Comparison of ENCODE assay signal across 29 cellular contexts in genomic region chrX:136321532-136321931, GRCh38. TPM values are rescaled to one million over a fixed set of nuclear protein-coding genes. Genes with fewer than 3 reads are reported as not detected.
"Had no signal": no experiment of that assay in that cellular context is flagged by ENCODE, and none has a peak within 500 bp of the region (broad histone marks: within the 10 kb centered on the region; RNA-seq: fewer than 3 reads in every experiment).

No MANE protein-coding gene starts in this region.

- H3K9me3 ChIP-seq: left ventricle myocardium inferior, mucosa of descending colon, ovary, right atrium auricular region, right lobe of liver, tibial nerve, upper lobe of left lung, vagina had no signal

- FAIRE-seq: kidney had no signal

- H3K4me3 ChIP-seq: left ventricle myocardium inferior, lung, mucosa of descending colon, ovary, right atrium auricular region, right lobe of liver, smooth muscle cell, tibial nerve, upper lobe of left lung, vagina had no signal

- ATAC-seq: left colon; mucosa of descending colon; naive thymus-derived CD4-positive, alpha-beta T cell; natural killer cell treated with Interleukin-12 subunit alpha and Interleukin-12 subunit beta and Interleukin-15 and Interleukin-18, amount 100 ng/mL, for 72 hours; right lobe of liver; stimulated activated memory B cell treated with anti-CD40 and anti-IgM and Interleukin-4, amounts not matched to agents 10 μg/mL and 1 μg/mL and 100 μg/mL, for 72 hours; stimulated activated naive CD8-positive, alpha-beta T cell treated with anti-CD3 and anti-CD28 coated beads, Interleukin-15, amount 100 ng/mL, for 72 hours had no signal

- DNase-seq: immature natural killer cell; kidney; left colon; left ventricle myocardium inferior; midbrain; mucosa of descending colon; naive thymus-derived CD4-positive, alpha-beta T cell; ovary; right lobe of liver; stimulated activated CD4-positive, alpha-beta T cell treated with anti-CD3 and anti-CD28 coated beads, Interleukin-1b, Interleukin-23, amount 100 ng/mL, for 48 hours; stimulated activated CD4-positive, alpha-beta T cell treated with anti-CD3 and anti-CD28 coated beads, Interleukin-2, amount 100 ng/mL, for 48 hours; stimulated activated CD4-positive, alpha-beta T cell treated with anti-CD3 and anti-CD28 coated beads, Interleukin-4, amount 100 ng/mL, for 4 hours; stimulated activated CD8-positive, alpha-beta memory T cell treated with anti-CD3 and anti-CD28 coated beads, Interleukin-4, amount 100 ng/mL, for 48 hours; stimulated activated naive CD4-positive, alpha-beta T cell treated with Interleukin-2 at 50 U/mL for 16 hours; stimulated activated naive CD8-positive, alpha-beta T cell treated with anti-CD3 and anti-CD28 coated beads, Interleukin-15, amount 100 ng/mL, for 72 hours; substantia nigra; upper lobe of left lung had no signal

- H3K4me1 ChIP-seq: left ventricle myocardium inferior, right atrium auricular region, right lobe of liver, tibial nerve, upper lobe of left lung, vagina had no signal

- H3K27me3 ChIP-seq: ovary, right atrium auricular region, right lobe of liver, tibial nerve, upper lobe of left lung, vagina had no signal

- H3K27ac ChIP-seq: left ventricle myocardium inferior, ovary, right atrium auricular region, right lobe of liver, tibial nerve, upper lobe of left lung, vagina had no signal

- H3K36me3 ChIP-seq: left ventricle myocardium inferior, ovary, right atrium auricular region, right lobe of liver, tibial nerve, upper lobe of left lung, vagina had no signal

- H3K4me2 ChIP-seq: smooth muscle cell had no signal

RNA-seq across cellular contexts. Expression of gene ADGRG4, which starts 20.8 kb away (rescaled TPM):
- total RNA-seq: left ventricle myocardium inferior; lower leg skin; myocyte; naive thymus-derived CD4-positive, alpha-beta T cell; natural killer cell treated with Interleukin-12 subunit alpha and Interleukin-12 subunit beta and Interleukin-15 and Interleukin-18, amount 100 ng/mL, for 72 hours; pulmonary artery endothelial cell; right atrium auricular region; smooth muscle cell; temporal lobe; urinary bladder had no signal
